In the genomic region with DNA sequence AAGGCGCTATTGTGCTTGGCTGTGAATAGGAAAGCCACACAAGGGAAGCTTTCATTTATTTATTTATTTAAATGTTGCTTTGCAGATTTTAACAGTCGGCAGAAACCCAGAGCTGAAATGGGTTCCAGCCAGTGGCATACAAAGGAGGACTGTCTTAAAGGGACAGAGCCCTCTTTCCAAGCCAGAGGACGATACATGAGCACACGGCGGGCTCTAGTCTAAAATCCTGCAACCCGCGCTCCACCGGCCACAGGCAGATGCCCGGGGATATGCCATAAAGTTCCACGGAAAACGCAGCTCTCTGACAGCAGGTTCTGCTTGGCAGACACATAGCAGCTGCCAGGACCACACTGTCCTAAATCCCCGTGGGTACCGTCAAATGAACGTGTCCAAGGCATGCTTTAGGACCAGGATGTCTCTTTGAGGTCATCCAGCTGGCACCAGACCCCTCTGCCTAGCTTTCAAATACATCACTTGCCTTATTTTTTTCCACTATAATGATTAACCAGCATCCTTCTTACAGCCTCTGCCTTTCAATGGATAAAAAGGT, we compare ENCODE assay signal across 1 cellular context.
TF ChIP-seq lines count a peak whose summit lies in the region.

No MANE protein-coding gene starts in this region.

TF ChIP-seq in HepG2, 621 proteins besides CTCF, POLR2A, EP300 and RAD21 (continued from another document):
- no peak for TF ChIP-seq ZNF329 (CRISPR knock-in tag; IDR thresholded peaks at IDR 0.05; ENCODE audit: low read depth)
- no peak for TF ChIP-seq ZNF138 (CRISPR knock-in tag; IDR thresholded peaks at IDR 0.05; ENCODE audit: low read depth)
- TF ChIP-seq, protein P1, sequence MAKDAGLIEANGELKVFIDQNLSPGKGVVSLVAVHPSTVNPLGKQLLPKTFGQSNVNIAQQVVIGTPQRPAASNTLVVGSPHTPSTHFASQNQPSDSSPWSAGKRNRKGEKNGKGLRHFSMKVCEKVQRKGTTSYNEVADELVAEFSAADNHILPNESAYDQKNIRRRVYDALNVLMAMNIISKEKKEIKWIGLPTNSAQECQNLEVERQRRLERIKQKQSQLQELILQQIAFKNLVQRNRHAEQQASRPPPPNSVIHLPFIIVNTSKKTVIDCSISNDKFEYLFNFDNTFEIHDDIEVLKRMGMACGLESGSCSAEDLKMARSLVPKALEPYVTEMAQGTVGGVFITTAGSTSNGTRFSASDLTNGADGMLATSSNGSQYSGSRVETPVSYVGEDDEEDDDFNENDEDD (CRISPR knock-in tag; IDR thresholded peaks at IDR 0.05; ENCODE audit: borderline replicate concordance), result 0 out of 2 replicates have a peak, but pooled peaks have one; percentile 21
- TF ChIP-seq DMAP1 (CRISPR knock-in tag; IDR thresholded peaks at IDR 0.05), result peak; percentile 8; the same call in 1 of the 2 replicates
- no peak for TF ChIP-seq NFYC (CRISPR knock-in tag; IDR thresholded peaks at IDR 0.05)
- TF ChIP-seq THAP11 (CRISPR knock-in tag; IDR thresholded peaks at IDR 0.05), result no peak
- no peak for TF ChIP-seq HNF4A (CRISPR knock-in tag; IDR thresholded peaks at IDR 0.05)
- TF ChIP-seq ISX (CRISPR knock-in tag; conservative IDR thresholded peaks at IDR 0.05), result no peak
- TF ChIP-seq XRCC5 (optimal IDR thresholded peaks at IDR 0.05; ENCODE audit: low read length), result no peak
- no peak for TF ChIP-seq CAMTA2 (CRISPR knock-in tag; IDR thresholded peaks at IDR 0.05; ENCODE audit: borderline replicate concordance)
- TF ChIP-seq ZNF740 (CRISPR knock-in tag; IDR thresholded peaks at IDR 0.05), result no peak
- TF ChIP-seq, protein P2, sequence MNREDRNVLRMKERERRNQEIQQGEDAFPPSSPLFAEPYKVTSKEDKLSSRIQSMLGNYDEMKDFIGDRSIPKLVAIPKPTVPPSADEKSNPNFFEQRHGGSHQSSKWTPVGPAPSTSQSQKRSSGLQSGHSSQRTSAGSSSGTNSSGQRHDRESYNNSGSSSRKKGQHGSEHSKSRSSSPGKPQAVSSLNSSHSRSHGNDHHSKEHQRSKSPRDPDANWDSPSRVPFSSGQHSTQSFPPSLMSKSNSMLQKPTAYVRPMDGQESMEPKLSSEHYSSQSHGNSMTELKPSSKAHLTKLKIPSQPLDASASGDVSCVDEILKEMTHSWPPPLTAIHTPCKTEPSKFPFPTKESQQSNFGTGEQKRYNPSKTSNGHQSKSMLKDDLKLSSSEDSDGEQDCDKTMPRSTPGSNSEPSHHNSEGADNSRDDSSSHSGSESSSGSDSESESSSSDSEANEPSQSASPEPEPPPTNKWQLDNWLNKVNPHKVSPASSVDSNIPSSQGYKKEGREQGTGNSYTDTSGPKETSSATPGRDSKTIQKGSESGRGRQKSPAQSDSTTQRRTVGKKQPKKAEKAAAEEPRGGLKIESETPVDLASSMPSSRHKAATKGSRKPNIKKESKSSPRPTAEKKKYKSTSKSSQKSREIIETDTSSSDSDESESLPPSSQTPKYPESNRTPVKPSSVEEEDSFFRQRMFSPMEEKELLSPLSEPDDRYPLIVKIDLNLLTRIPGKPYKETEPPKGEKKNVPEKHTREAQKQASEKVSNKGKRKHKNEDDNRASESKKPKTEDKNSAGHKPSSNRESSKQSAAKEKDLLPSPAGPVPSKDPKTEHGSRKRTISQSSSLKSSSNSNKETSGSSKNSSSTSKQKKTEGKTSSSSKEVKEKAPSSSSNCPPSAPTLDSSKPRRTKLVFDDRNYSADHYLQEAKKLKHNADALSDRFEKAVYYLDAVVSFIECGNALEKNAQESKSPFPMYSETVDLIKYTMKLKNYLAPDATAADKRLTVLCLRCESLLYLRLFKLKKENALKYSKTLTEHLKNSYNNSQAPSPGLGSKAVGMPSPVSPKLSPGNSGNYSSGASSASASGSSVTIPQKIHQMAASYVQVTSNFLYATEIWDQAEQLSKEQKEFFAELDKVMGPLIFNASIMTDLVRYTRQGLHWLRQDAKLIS (CRISPR knock-in tag; IDR thresholded peaks at IDR 0.05), result no peak
- no peak for TF ChIP-seq ZNF660 (CRISPR knock-in tag; IDR thresholded peaks at IDR 0.05; ENCODE audit: borderline replicate concordance, low read depth)
- TF ChIP-seq ZNF788 (CRISPR knock-in tag; IDR thresholded peaks at IDR 0.05; ENCODE audit: borderline replicate concordance), result peak; percentile 9; the same call in 1 of the 2 replicates
- no peak for TF ChIP-seq PCBP1 (IDR thresholded peaks at IDR 0.05; ENCODE audit: borderline replicate concordance, low read depth, low read length)
- no peak for TF ChIP-seq YY1 (IDR thresholded peaks at IDR 0.05; ENCODE audit: insufficient read depth, insufficient replicate concordance, low read depth, low read length)
- no peak for TF ChIP-seq NCOR1 (IDR thresholded peaks at IDR 0.05; ENCODE audit: borderline replicate concordance, low read length)
- TF ChIP-seq ZNF569 (CRISPR knock-in tag; IDR thresholded peaks at IDR 0.05; ENCODE audit: borderline replicate concordance), result no peak
- TF ChIP-seq ONECUT2 (CRISPR knock-in tag; IDR thresholded peaks at IDR 0.05), result no peak
- TF ChIP-seq KLF16 (CRISPR knock-in tag; IDR thresholded peaks at IDR 0.05), result peak in 1 of 2 experiments; percentile 52; a peak in 1 of 4 replicates
- no peak for TF ChIP-seq ZNF567 (CRISPR knock-in tag; IDR thresholded peaks at IDR 0.05; ENCODE audit: borderline replicate concordance)
- TF ChIP-seq ATF7-NPFF (CRISPR knock-in tag; IDR thresholded peaks at IDR 0.05; ENCODE audit: low read depth), result no peak
- no peak for TF ChIP-seq ZNF816 (CRISPR knock-in tag; IDR thresholded peaks at IDR 0.05; ENCODE audit: borderline replicate concordance)
- TF ChIP-seq HOXD1 (CRISPR knock-in tag; IDR thresholded peaks at IDR 0.05), result no peak
- TF ChIP-seq, protein P3, sequence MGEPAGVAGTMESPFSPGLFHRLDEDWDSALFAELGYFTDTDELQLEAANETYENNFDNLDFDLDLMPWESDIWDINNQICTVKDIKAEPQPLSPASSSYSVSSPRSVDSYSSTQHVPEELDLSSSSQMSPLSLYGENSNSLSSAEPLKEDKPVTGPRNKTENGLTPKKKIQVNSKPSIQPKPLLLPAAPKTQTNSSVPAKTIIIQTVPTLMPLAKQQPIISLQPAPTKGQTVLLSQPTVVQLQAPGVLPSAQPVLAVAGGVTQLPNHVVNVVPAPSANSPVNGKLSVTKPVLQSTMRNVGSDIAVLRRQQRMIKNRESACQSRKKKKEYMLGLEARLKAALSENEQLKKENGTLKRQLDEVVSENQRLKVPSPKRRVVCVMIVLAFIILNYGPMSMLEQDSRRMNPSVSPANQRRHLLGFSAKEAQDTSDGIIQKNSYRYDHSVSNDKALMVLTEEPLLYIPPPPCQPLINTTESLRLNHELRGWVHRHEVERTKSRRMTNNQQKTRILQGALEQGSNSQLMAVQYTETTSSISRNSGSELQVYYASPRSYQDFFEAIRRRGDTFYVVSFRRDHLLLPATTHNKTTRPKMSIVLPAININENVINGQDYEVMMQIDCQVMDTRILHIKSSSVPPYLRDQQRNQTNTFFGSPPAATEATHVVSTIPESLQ (CRISPR knock-in tag; conservative IDR thresholded peaks at IDR 0.05), result no peak
- TF ChIP-seq NR2F1 (CRISPR knock-in tag; IDR thresholded peaks at IDR 0.05), result no peak
- no peak for TF ChIP-seq USF2 (IDR thresholded peaks at IDR 0.05; ENCODE audit: low read depth, low read length)
- TF ChIP-seq USF2 (CRISPR knock-in tag; IDR thresholded peaks at IDR 0.05; ENCODE audit: borderline replicate concordance), result 0 out of 2 replicates have a peak, but pooled peaks have one; percentile 14
- TF ChIP-seq ZNF501 (CRISPR knock-in tag; IDR thresholded peaks at IDR 0.05), result 0 out of 2 replicates have a peak, but pooled peaks have one; percentile 3
- TF ChIP-seq ZNF382 (CRISPR knock-in tag; IDR thresholded peaks at IDR 0.05; ENCODE audit: borderline replicate concordance), result no peak
- no peak for TF ChIP-seq ZNF451 (CRISPR knock-in tag; IDR thresholded peaks at IDR 0.05)
- peak; percentile 13; the same call in 1 of the 2 replicates for TF ChIP-seq NFKB2 (CRISPR knock-in tag; IDR thresholded peaks at IDR 0.05; ENCODE audit: borderline replicate concordance)
- TF ChIP-seq, protein P4, sequence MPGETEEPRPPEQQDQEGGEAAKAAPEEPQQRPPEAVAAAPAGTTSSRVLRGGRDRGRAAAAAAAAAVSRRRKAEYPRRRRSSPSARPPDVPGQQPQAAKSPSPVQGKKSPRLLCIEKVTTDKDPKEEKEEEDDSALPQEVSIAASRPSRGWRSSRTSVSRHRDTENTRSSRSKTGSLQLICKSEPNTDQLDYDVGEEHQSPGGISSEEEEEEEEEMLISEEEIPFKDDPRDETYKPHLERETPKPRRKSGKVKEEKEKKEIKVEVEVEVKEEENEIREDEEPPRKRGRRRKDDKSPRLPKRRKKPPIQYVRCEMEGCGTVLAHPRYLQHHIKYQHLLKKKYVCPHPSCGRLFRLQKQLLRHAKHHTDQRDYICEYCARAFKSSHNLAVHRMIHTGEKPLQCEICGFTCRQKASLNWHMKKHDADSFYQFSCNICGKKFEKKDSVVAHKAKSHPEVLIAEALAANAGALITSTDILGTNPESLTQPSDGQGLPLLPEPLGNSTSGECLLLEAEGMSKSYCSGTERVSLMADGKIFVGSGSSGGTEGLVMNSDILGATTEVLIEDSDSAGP (CRISPR knock-in tag; IDR thresholded peaks at IDR 0.05; ENCODE audit: borderline replicate concordance), result peak; percentile 99
- TF ChIP-seq SP4 (CRISPR knock-in tag; IDR thresholded peaks at IDR 0.05), result no peak
- 0 out of 2 replicates have a peak, but pooled peaks have one; percentile 20 for TF ChIP-seq CBX5 (CRISPR knock-in tag; IDR thresholded peaks at IDR 0.05; ENCODE audit: borderline replicate concordance)
- TF ChIP-seq, protein P5, sequence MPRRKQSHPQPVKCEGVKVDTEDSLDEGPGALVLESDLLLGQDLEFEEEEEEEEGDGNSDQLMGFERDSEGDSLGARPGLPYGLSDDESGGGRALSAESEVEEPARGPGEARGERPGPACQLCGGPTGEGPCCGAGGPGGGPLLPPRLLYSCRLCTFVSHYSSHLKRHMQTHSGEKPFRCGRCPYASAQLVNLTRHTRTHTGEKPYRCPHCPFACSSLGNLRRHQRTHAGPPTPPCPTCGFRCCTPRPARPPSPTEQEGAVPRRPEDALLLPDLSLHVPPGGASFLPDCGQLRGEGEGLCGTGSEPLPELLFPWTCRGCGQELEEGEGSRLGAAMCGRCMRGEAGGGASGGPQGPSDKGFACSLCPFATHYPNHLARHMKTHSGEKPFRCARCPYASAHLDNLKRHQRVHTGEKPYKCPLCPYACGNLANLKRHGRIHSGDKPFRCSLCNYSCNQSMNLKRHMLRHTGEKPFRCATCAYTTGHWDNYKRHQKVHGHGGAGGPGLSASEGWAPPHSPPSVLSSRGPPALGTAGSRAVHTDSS (CRISPR knock-in tag; conservative IDR thresholded peaks at IDR 0.05), result no peak
- TF ChIP-seq HIC2 (CRISPR knock-in tag; IDR thresholded peaks at IDR 0.05; ENCODE audit: low read depth), result no peak
- TF ChIP-seq RBM39 (IDR thresholded peaks at IDR 0.05; ENCODE audit: low read depth, low read length, poor library complexity, severe bottlenecking), result peak; percentile 19
- no peak for TF ChIP-seq STAG1 (CRISPR knock-in tag; IDR thresholded peaks at IDR 0.05)
- TF ChIP-seq ISL2 (CRISPR knock-in tag; IDR thresholded peaks at IDR 0.05), result no peak
- no peak for TF ChIP-seq ZNF775 (CRISPR knock-in tag; IDR thresholded peaks at IDR 0.05; ENCODE audit: borderline replicate concordance)
- TF ChIP-seq FOXK1 (CRISPR knock-in tag; IDR thresholded peaks at IDR 0.05; ENCODE audit: borderline replicate concordance, low read depth), result no peak
TF ChIP-seq in HepG2: peak in this region for 26.
